Comparison of ENCODE assay signal across 1 cellular context in genomic region chr20:41617931-41618806, GRCh38.
TF ChIP-seq lines count a peak whose summit lies in the region.

Gene CHD6 (minus strand): TSS chr20:41618377. CDS start chr20:41551337, 67,040 bp downstream.

TF ChIP-seq in HepG2, 621 proteins besides CTCF, POLR2A, EP300 and RAD21 (continued from another document and continues in another):
- TF ChIP-seq ZBED4 (CRISPR knock-in tag; IDR thresholded peaks at IDR 0.05; ENCODE audit: borderline replicate concordance) (no peak), SOX6 (IDR thresholded peaks at IDR 0.05) (no peak), SOX6 (CRISPR knock-in tag; IDR thresholded peaks at IDR 0.05) (peak; percentile 70), ZNF546 (CRISPR knock-in tag; conservative IDR thresholded peaks at IDR 0.05) (peak; percentile 33; the same call in 1 of the 2 replicates), ZNF343 (CRISPR knock-in tag; IDR thresholded peaks at IDR 0.05) (no peak; the same call in none of the 2 replicates), ZNF382 (CRISPR knock-in tag; IDR thresholded peaks at IDR 0.05; ENCODE audit: borderline replicate concordance) (no peak), CREM (IDR thresholded peaks at IDR 0.05) (peak; percentile 73; the same call in 1 of the 2 replicates), CREM (CRISPR knock-in tag; IDR thresholded peaks at IDR 0.05) (no peak), KAT2B (IDR thresholded peaks at IDR 0.05; ENCODE audit: borderline replicate concordance, low read depth, low read length) (no peak), ZNF703 (CRISPR knock-in tag; IDR thresholded peaks at IDR 0.05; ENCODE audit: borderline replicate concordance) (no peak), ZNF260 (CRISPR knock-in tag; IDR thresholded peaks at IDR 0.05; ENCODE audit: borderline replicate concordance, low read depth) (no peak), ATRX (CRISPR knock-in tag; IDR thresholded peaks at IDR 0.05; ENCODE audit: borderline replicate concordance) (no peak), AGO1 (IDR thresholded peaks at IDR 0.05; ENCODE audit: low read depth, low read length, poor library complexity, severe bottlenecking) (no peak), SMARCE1 (IDR thresholded peaks at IDR 0.05; ENCODE audit: borderline replicate concordance) (no peak), GTF3A (CRISPR knock-in tag; conservative IDR thresholded peaks at IDR 0.05) (no peak), LBX2 (CRISPR knock-in tag; IDR thresholded peaks at IDR 0.05; ENCODE audit: borderline replicate concordance) (no peak), HCFC1 (IDR thresholded peaks at IDR 0.05; ENCODE audit: low read depth, low read length) (no peak), PHF21A (CRISPR knock-in tag; IDR thresholded peaks at IDR 0.05) (peak; percentile 94), TERF1 (CRISPR knock-in tag; IDR thresholded peaks at IDR 0.05) (no peak), ZNF652 (CRISPR knock-in tag; IDR thresholded peaks at IDR 0.05; ENCODE audit: borderline replicate concordance, low read depth) (no peak), HDAC2 (CRISPR knock-in tag; IDR thresholded peaks at IDR 0.05) (peak; percentile 28; the same call in 1 of the 2 replicates), ZNF24 (IDR thresholded peaks at IDR 0.05) (no peak), ZNF549 (CRISPR knock-in tag; IDR thresholded peaks at IDR 0.05) (no peak), HNRNPUL1 (IDR thresholded peaks at IDR 0.05; ENCODE audit: low read depth, low read length) (no peak), ZNF414 (CRISPR knock-in tag; IDR thresholded peaks at IDR 0.05) (no peak), ZNF674 (CRISPR knock-in tag; IDR thresholded peaks at IDR 0.05; ENCODE audit: low read depth) (no peak), ZNF18 (CRISPR knock-in tag; IDR thresholded peaks at IDR 0.05; ENCODE audit: insufficient replicate concordance) (no peak), CENPX (CRISPR knock-in tag; IDR thresholded peaks at IDR 0.05) (no peak), ZNF768 (CRISPR knock-in tag; IDR thresholded peaks at IDR 0.05) (no peak), MBD4 (IDR thresholded peaks at IDR 0.05; ENCODE audit: borderline replicate concordance, low read length) (no peak), ZNF879 (CRISPR knock-in tag; IDR thresholded peaks at IDR 0.05) (no peak), KLF9 (CRISPR knock-in tag; IDR thresholded peaks at IDR 0.05; ENCODE audit: low read depth) (no peak; the same call in 1 of the 2 replicates), NFKB2 (CRISPR knock-in tag; IDR thresholded peaks at IDR 0.05; ENCODE audit: borderline replicate concordance) (no peak), HBP1 (CRISPR knock-in tag; IDR thresholded peaks at IDR 0.05; ENCODE audit: low read depth) (no peak; the same call in 1 of the 2 replicates), FUBP1 (CRISPR knock-in tag; IDR thresholded peaks at IDR 0.05; ENCODE audit: borderline replicate concordance) (no peak), ZNF550 (CRISPR knock-in tag; IDR thresholded peaks at IDR 0.05; ENCODE audit: borderline replicate concordance) (no peak), SRSF9 (IDR thresholded peaks at IDR 0.05; ENCODE audit: borderline replicate concordance, insufficient read depth, low read depth, low read length, poor library complexity, severe bottlenecking) (no peak), ZNF235 (CRISPR knock-in tag; IDR thresholded peaks at IDR 0.05; ENCODE audit: borderline replicate concordance) (no peak), MTERF4 (CRISPR knock-in tag; IDR thresholded peaks at IDR 0.05) (no peak), FOXK1 (CRISPR knock-in tag; IDR thresholded peaks at IDR 0.05; ENCODE audit: borderline replicate concordance, low read depth) (peak; percentile 96; the same call in 1 of the 2 replicates), ZNF660 (CRISPR knock-in tag; IDR thresholded peaks at IDR 0.05; ENCODE audit: borderline replicate concordance, low read depth) (no peak), ZSCAN30 (CRISPR knock-in tag; IDR thresholded peaks at IDR 0.05) (no peak), JUND (CRISPR knock-in tag; IDR thresholded peaks at IDR 0.05) (no peak), MLX (CRISPR knock-in tag; IDR thresholded peaks at IDR 0.05) (no peak), MEIS2 (CRISPR knock-in tag; IDR thresholded peaks at IDR 0.05) (no peak; the same call in 1 of the 2 replicates), SOX13 (IDR thresholded peaks at IDR 0.05) (peak; percentile 99), SOX13 (CRISPR knock-in tag; conservative IDR thresholded peaks at IDR 0.05 in 1 of 2, IDR thresholded peaks at IDR 0.05 in 1 of 2) (peak in 1 of 2 experiments; percentile 78; a peak in 2 of 4 replicates), ZBTB34 (CRISPR knock-in tag; IDR thresholded peaks at IDR 0.05) (no peak), NCOR1 (IDR thresholded peaks at IDR 0.05; ENCODE audit: borderline replicate concordance, low read length) (no peak; the same call in 1 of the 2 replicates), NR2C2 (CRISPR knock-in tag; IDR thresholded peaks at IDR 0.05; ENCODE audit: borderline replicate concordance) (peak; percentile 30; the same call in 1 of the 2 replicates), ZSCAN25 (CRISPR knock-in tag; IDR thresholded peaks at IDR 0.05) (peak; percentile 96), SPEN (CRISPR knock-in tag; IDR thresholded peaks at IDR 0.05; ENCODE audit: low read depth) (peak; percentile 76), ZNF430 (CRISPR knock-in tag; IDR thresholded peaks at IDR 0.05) (no peak), CCDC6 (CRISPR knock-in tag; IDR thresholded peaks at IDR 0.05) (no peak), CSRNP1 (CRISPR knock-in tag; IDR thresholded peaks at IDR 0.05) (no peak), ARNT2 (CRISPR knock-in tag; IDR thresholded peaks at IDR 0.05; ENCODE audit: low read depth) (peak; percentile 33; the same call in 1 of the 2 replicates)
